8 cellular contexts compared by ENCODE assay signal in the genomic region with DNA sequence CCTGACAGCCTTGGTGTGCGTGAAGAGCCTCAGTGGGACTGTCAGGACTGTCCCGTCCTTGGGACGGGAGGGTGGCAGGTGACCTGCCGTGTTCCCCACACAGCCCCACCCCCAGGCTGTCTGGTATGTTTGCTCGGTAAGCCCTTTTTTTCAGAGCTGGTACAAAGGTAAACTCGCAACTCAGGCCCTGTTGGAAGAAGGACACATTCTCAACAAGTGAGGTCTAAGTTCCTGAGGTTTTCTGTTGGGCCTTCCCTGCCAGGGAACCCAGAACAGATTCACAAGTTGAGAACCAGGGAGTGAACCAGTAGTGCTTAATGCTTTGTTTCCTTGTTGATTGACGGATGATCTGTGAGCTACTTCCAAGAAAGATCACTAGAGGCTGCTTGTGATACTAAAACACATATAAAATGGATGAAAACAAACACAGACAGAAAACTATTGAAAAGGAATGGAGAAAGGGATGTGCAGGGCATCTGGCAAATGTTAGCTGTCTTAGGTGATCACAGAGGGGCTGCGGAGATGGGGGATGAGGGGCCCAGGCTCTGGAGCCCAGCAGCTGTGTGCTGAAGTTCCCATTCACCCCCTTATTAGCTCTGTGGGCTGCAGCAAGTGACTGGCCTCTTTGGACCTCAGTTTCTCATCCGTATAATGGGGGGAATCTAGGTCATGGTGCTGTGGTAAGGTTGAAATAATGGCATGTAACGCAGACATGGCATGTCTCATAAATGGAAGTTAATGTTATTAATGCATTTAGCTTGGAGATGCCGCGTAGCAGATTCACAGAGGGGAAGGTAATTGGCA. TPM values are rescaled to one million over a fixed set of nuclear protein-coding genes. Genes with fewer than 3 reads are reported as not detected.
DNase-seq lines count a peak whose midpoint lies in the region; TF ChIP-seq lines count a peak whose summit lies in the region.

No MANE protein-coding gene starts in this region.

- peak; percentile 18 for TF ChIP-seq POLR2A in prostate gland (IDR thresholded peaks at IDR 0.05)

- H3K4me3 ChIP-seq in Caco-2 (ENCODE audit: low read depth, low read length) (no peak overlapping the region), iPS-18a (ENCODE audit: low read length) (peak overlapping the region; percentile 13), prostate gland (no peak overlapping the region)

- peak; percentile 86 to 89 for DNase-seq in Caco-2
- DNase-seq in amniotic epithelial cell (ENCODE audit: low read depth), result peak; percentile 56
- DNase-seq in prostate gland (ENCODE audit: low spot score), result peak; percentile 81
- no peak for DNase-seq in activated gamma-delta T cell (lab: John Stamatoyannopoulos, UW)
- DNase-seq in NCI-H146 treated with DMSO at 0.1 percent for 48 hours (lab: John Stamatoyannopoulos, UW; ENCODE audit: unreplicated experiment), result no peak
- no peak for DNase-seq in activated naive CD4-positive, alpha-beta T cell treated with anti-CD3 and anti-CD28 coated beads, Interleukin-2, amount 10 ng/mL, durations not matched to agents 7 days and 5 days
- no peak for DNase-seq in NCI-H524 treated with DMSO at 0.1 percent for 48 hours (lab: John Stamatoyannopoulos, UW)

- intact Hi-C loops in Caco-2 (cut with micrococcal nuclease; ENCODE audit: unreplicated experiment), result loop anchor here (1.0 kb wide), 2 partner anchors 12 to 24 kb away; no protein-coding TSS in a partner anchor
- intact Hi-C loops in prostate gland (cut with DNase I), result no loop called here

- H3K36me3 ChIP-seq in Caco-2 (ENCODE audit: control insufficient read depth, insufficient read depth, low read length) (0 out of 2 replicates have a peak, but pooled peaks cover 2% of the 10 kb centered on the region), iPS-18a (ENCODE audit: control insufficient read depth, low read depth, low read length) (no peaks in the 10 kb centered on the region), prostate gland (no peaks in the 10 kb centered on the region)

- TSS peak; percentile 47 for BruUV-seq in Caco-2 (replicated peaks; lab: Mats Ljungman, UMichigan)

- H3K27ac Mint-ChIP-seq in Caco-2 (ENCODE audit: unreplicated experiment), result peak overlapping the region; percentile 96
- H3K27ac Mint-ChIP-seq in activated naive CD4-positive, alpha-beta T cell treated with anti-CD3 and anti-CD28 coated beads, Interleukin-2, amount 10 ng/mL, durations not matched to agents 7 days and 5 days, result no peak overlapping the region

- POLR2A ChIA-PET in Caco-2 (lab: Charles Lee), result no interaction called here

- no peak overlapping the region for H3K27ac ChIP-seq in iPS-18a (ENCODE audit: low read length)
- peak overlapping the region; percentile 68 to 69 for H3K27ac ChIP-seq in prostate gland

- H3K9ac ChIP-seq in iPS-18a (ENCODE audit: low read length), result no peak overlapping the region

- peaks cover 57% of the 10 kb centered on the region for H3K4me1 Mint-ChIP-seq in Caco-2 (ENCODE audit: low read depth, unreplicated experiment)
- no peaks in the 10 kb centered on the region for H3K4me1 Mint-ChIP-seq in activated naive CD4-positive, alpha-beta T cell treated with anti-CD3 and anti-CD28 coated beads, Interleukin-2, amount 10 ng/mL, durations not matched to agents 7 days and 5 days

- CTCF ChIA-PET in Caco-2 (lab: Charles Lee), result interaction anchor here (0.5 to 4.5 kb wide), 5 partner anchors 12 to 61 kb away, joined by 3 to 24 read pairs (median 4); a partner anchor contains a TSS
- CTCF ChIA-PET in activated naive CD4-positive, alpha-beta T cell treated with anti-CD3 and anti-CD28 coated beads, Interleukin-2, amount 10 ng/mL, durations not matched to agents 7 days and 5 days (lab: Charles Lee), result interaction anchor here (1.0 to 1.1 kb wide), 2 partner anchors 51 to 295 kb away, joined by 3 read pairs; no protein-coding TSS in a partner anchor

- WGBS in prostate gland, result 54% methylated on average over 12 of the region's 12 CpGs

- H3K27me3 ChIP-seq in Caco-2 (replicated peaks; ENCODE audit: control insufficient read depth, insufficient read depth, low read length), result no peaks in the 10 kb centered on the region
- no peaks in the 10 kb centered on the region for H3K27me3 ChIP-seq in iPS-18a (ENCODE audit: control insufficient read depth, insufficient read depth, low read length)
- H3K27me3 ChIP-seq in prostate gland (replicated peaks; ENCODE audit: insufficient read depth), result no peaks in the 10 kb centered on the region

- peak overlapping the region; percentile 75 for H3K4me3 Mint-ChIP-seq in Caco-2 (ENCODE audit: unreplicated experiment)
- no peak overlapping the region for H3K4me3 Mint-ChIP-seq in activated naive CD4-positive, alpha-beta T cell treated with anti-CD3 and anti-CD28 coated beads, Interleukin-2, amount 10 ng/mL, durations not matched to agents 7 days and 5 days

- H3K4me1 ChIP-seq in Caco-2 (peaks cover 65% of the 10 kb centered on the region), iPS-18a (ENCODE audit: control insufficient read depth, low read depth, low read length) (peaks cover 15% of the 10 kb centered on the region), prostate gland (replicated peaks) (peaks cover 50% of the 10 kb centered on the region)

- TF ChIP-seq CTCF in Caco-2 (IDR thresholded peaks at IDR 0.05; ENCODE audit: insufficient read depth in 1 of 2, low read depth in 1 of 2, low read length in 1 of 2, severe bottlenecking in 1 of 2, unreplicated experiment in 1 of 2) (no peak), prostate gland (IDR thresholded peaks at IDR 0.05) (no peak)

- H3K9me3 Mint-ChIP-seq in Caco-2 (ENCODE audit: unreplicated experiment), result no peaks in the 10 kb centered on the region
- H3K9me3 Mint-ChIP-seq in activated naive CD4-positive, alpha-beta T cell treated with anti-CD3 and anti-CD28 coated beads, Interleukin-2, amount 10 ng/mL, durations not matched to agents 7 days and 5 days, result no peaks in the 10 kb centered on the region

- H3K36me3 Mint-ChIP-seq in Caco-2 (ENCODE audit: insufficient read depth, unreplicated experiment), result peaks cover 54% of the 10 kb centered on the region
- no peaks in the 10 kb centered on the region for H3K36me3 Mint-ChIP-seq in activated naive CD4-positive, alpha-beta T cell treated with anti-CD3 and anti-CD28 coated beads, Interleukin-2, amount 10 ng/mL, durations not matched to agents 7 days and 5 days

- H3K27me3 Mint-ChIP-seq in Caco-2 (ENCODE audit: insufficient read depth, unreplicated experiment), result no peaks in the 10 kb centered on the region
- H3K27me3 Mint-ChIP-seq in activated naive CD4-positive, alpha-beta T cell treated with anti-CD3 and anti-CD28 coated beads, Interleukin-2, amount 10 ng/mL, durations not matched to agents 7 days and 5 days, result no peaks in the 10 kb centered on the region

- no peaks in the 10 kb centered on the region for H3K9me3 ChIP-seq in Caco-2
- H3K9me3 ChIP-seq in iPS-18a (ENCODE audit: control insufficient read depth, low read depth, low read length), result no peaks in the 10 kb centered on the region
- H3K9me3 ChIP-seq in prostate gland, result no peaks in the 10 kb centered on the region

RNA-seq across cellular contexts. Expression of a gene that starts 2.7 kb away (rescaled TPM):
- 106 and 110 TPM in 2 replicates for total RNA-seq in Caco-2 (2022)
- 100 to 1,000 TPM in 1 of 2 donors, 10 to 100 TPM in 1; 65.8 to 175 TPM for total RNA-seq in prostate gland

Comparison
In these comparisons a context has a peak if more than half of its experiments do, and no peak if none do; other contexts are left out.
1. DNase-seq: peak in Caco-2 (2 of 2), amniotic epithelial cell (single experiment) and prostate gland (single experiment); none in activated gamma-delta T cell (single experiment), NCI-H146 treated with DMSO at 0.1 percent for 48 hours (single experiment), activated naive CD4-positive, alpha-beta T cell treated with anti-CD3 and anti-CD28 coated beads, Interleukin-2, amount 10 ng/mL, durations not matched to agents 7 days and 5 days (single experiment) and NCI-H524 treated with DMSO at 0.1 percent for 48 hours (single experiment).